1 cellular context compared by ENCODE assay signal in the genomic region with DNA sequence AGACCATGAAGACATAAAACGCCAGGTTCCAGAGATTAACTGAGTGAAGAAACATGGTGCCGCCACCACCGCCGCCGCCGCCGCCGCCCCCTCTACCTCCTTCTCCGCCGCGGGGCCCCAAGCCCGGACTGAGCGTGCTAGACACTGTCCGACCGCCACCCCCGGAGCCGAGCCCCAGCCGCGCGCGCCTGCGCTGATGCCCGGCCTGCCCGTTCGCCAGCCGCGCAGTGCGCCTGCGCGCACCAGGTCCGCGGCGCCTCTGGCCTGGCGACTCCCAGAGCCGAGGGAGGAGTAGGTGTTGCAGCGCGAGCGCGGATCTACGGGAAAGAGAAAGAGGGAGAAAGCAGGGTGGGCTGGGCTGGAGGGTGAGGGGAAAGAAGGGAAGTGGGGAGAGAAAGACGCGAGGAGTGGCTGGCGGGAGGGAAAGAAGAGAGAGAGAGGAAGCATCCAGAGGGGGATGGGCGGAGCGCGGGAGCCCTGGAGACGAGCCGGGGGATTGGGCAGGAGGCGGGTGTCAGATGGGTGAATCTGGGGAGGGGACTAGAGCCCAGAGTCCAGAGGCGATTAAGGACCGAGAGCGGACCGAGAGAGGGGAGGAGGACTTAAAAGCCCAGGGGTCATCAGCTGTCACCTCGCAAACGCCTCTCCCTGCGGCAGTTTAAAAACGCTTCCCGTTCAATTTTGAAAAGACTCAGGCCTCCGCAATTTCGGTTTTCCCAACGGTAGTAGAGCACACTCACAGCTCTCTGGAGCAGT.
A peak's percentile ranks its signal among the peaks of the same experiment; 100 is the strongest.
TF ChIP-seq lines count a peak whose summit lies in the region.

A gene with protein sequence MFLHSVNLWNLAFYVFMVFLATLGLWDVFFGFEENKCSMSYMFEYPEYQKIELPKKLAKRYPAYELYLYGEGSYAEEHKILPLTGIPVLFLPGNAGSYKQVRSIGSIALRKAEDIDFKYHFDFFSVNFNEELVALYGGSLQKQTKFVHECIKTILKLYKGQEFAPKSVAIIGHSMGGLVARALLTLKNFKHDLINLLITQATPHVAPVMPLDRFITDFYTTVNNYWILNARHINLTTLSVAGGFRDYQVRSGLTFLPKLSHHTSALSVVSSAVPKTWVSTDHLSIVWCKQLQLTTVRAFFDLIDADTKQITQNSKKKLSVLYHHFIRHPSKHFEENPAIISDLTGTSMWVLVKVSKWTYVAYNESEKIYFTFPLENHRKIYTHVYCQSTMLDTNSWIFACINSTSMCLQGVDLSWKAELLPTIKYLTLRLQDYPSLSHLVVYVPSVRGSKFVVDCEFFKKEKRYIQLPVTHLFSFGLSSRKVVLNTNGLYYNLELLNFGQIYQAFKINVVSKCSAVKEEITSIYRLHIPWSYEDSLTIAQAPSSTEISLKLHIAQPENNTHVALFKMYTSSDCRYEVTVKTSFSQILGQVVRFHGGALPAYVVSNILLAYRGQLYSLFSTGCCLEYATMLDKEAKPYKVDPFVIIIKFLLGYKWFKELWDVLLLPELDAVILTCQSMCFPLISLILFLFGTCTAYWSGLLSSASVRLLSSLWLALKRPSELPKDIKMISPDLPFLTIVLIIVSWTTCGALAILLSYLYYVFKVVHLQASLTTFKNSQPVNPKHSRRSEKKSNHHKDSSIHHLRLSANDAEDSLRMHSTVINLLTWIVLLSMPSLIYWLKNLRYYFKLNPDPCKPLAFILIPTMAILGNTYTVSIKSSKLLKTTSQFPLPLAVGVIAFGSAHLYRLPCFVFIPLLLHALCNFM (minus strand): TSS at position 146 of the 756 bp plus-strand sequence. CDS start 91 bp downstream, at position 55.

TF ChIP-seq in GM12878, 131 proteins besides CTCF, POLR2A, EP300 and RAD21 (continued from another document and continues in another):
- TF ChIP-seq, protein P1, sequence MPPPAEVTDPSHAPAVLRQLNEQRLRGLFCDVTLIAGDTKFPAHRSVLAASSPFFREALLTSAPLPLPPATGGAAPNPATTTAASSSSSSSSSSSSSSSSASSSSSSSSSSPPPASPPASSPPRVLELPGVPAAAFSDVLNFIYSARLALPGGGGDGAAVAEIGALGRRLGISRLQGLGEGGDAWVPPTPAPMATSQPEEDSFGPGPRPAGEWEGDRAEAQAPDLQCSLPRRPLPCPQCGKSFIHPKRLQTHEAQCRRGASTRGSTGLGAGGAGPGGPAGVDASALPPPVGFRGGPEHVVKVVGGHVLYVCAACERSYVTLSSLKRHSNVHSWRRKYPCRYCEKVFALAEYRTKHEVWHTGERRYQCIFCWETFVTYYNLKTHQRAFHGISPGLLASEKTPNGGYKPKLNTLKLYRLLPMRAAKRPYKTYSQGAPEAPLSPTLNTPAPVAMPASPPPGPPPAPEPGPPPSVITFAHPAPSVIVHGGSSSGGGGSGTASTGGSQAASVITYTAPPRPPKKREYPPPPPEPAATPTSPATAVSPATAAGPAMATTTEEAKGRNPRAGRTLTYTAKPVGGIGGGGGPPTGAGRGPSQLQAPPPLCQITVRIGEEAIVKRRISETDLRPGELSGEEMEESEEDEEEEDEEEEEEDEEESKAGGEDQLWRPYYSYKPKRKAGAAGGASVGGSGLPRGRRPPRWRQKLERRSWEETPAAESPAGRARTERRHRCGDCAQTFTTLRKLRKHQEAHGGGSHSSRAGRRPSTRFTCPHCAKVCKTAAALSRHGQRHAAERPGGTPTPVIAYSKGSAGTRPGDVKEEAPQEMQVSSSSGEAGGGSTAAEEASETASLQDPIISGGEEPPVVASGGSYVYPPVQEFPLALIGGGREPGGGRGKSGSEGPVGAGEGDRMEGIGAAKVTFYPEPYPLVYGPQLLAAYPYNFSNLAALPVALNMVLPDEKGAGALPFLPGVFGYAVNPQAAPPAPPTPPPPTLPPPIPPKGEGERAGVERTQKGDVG (CRISPR knock-in tag; IDR thresholded peaks at IDR 0.05), result no peak
- TF ChIP-seq LARP7 (IDR thresholded peaks at IDR 0.05) (no peak), CHD4 (IDR thresholded peaks at IDR 0.05) (no peak), POU2F2 (IDR thresholded peaks at IDR 0.05; ENCODE audit: borderline replicate concordance, low read depth, low read length) (no peak), SP1 (IDR thresholded peaks at IDR 0.05; ENCODE audit: low read depth, low read length) (no peak), EED (IDR thresholded peaks at IDR 0.05; ENCODE audit: low read depth) (no peak), CREB1 (IDR thresholded peaks at IDR 0.05; ENCODE audit: low read depth) (no peak), SMAD1 (IDR thresholded peaks at IDR 0.05; ENCODE audit: low read depth, partially characterized antibody) (peak; percentile 35), RELA (IDR thresholded peaks at IDR 0.05; ENCODE audit: borderline replicate concordance, partially characterized antibody) (peak; percentile 55), SREBF1 (IDR thresholded peaks at IDR 0.05; ENCODE audit: low read length) (no peak), HCFC1 (IDR thresholded peaks at IDR 0.05; ENCODE audit: low read length) (0 out of 2 replicates have a peak, but pooled peaks have one; percentile 17), NR2C1 (IDR thresholded peaks at IDR 0.05) (no peak), MTA3 (IDR thresholded peaks at IDR 0.05; ENCODE audit: borderline replicate concordance, low read length) (no peak), SREBF2 (IDR thresholded peaks at IDR 0.05; ENCODE audit: low read length) (no peak), MEF2B (IDR thresholded peaks at IDR 0.05; ENCODE audit: partially characterized antibody, poor library complexity, severe bottlenecking) (no peak), RUNX3 (IDR thresholded peaks at IDR 0.05; ENCODE audit: low read length) (no peak), STAT1 (conservative IDR thresholded peaks at IDR 0.05) (no peak), SPI1 (IDR thresholded peaks at IDR 0.05; ENCODE audit: borderline replicate concordance, insufficient read depth, low read depth, low read length) (no peak), ZBED1 (IDR thresholded peaks at IDR 0.05; ENCODE audit: borderline replicate concordance) (no peak), KLF5 (IDR thresholded peaks at IDR 0.05; ENCODE audit: partially characterized antibody) (no peak), NR2C2 (IDR thresholded peaks at IDR 0.05; ENCODE audit: borderline replicate concordance, control insufficient read depth, insufficient read length, low read depth) (no peak), NFXL1 (IDR thresholded peaks at IDR 0.05; ENCODE audit: borderline replicate concordance) (no peak), CEBPB (IDR thresholded peaks at IDR 0.05; ENCODE audit: borderline replicate concordance in 1 of 2, low read depth in 2 of 2, low read length in 2 of 2) (no peak; a peak in 1 of 4 replicates), TCF3 (IDR thresholded peaks at IDR 0.05; ENCODE audit: borderline replicate concordance, insufficient read depth, low read depth, low read length) (no peak), BMI1 (IDR thresholded peaks at IDR 0.05; ENCODE audit: borderline replicate concordance) (no peak), PAX5 (IDR thresholded peaks at IDR 0.05; ENCODE audit: borderline replicate concordance, low read depth, low read length) (no peak), ZNF274 (IDR thresholded peaks at IDR 0.05; ENCODE audit: insufficient read depth, insufficient read length) (no peak), POLR2AphosphoS5 (IDR thresholded peaks at IDR 0.05; ENCODE audit: low read length) (peak; percentile 50; the same call in 1 of the 2 replicates), NRF1 (conservative IDR thresholded peaks at IDR 0.05; ENCODE audit: low read depth, low read length) (peak; percentile 80), JUND (IDR thresholded peaks at IDR 0.05; ENCODE audit: low read depth, low read length) (no peak), SMAD5 (IDR thresholded peaks at IDR 0.05; ENCODE audit: low read depth) (no peak), YBX1 (IDR thresholded peaks at IDR 0.05) (no peak), CHD1 (IDR thresholded peaks at IDR 0.05; ENCODE audit: low read depth, low read length) (no peak)
- TF ChIP-seq, protein P2, sequence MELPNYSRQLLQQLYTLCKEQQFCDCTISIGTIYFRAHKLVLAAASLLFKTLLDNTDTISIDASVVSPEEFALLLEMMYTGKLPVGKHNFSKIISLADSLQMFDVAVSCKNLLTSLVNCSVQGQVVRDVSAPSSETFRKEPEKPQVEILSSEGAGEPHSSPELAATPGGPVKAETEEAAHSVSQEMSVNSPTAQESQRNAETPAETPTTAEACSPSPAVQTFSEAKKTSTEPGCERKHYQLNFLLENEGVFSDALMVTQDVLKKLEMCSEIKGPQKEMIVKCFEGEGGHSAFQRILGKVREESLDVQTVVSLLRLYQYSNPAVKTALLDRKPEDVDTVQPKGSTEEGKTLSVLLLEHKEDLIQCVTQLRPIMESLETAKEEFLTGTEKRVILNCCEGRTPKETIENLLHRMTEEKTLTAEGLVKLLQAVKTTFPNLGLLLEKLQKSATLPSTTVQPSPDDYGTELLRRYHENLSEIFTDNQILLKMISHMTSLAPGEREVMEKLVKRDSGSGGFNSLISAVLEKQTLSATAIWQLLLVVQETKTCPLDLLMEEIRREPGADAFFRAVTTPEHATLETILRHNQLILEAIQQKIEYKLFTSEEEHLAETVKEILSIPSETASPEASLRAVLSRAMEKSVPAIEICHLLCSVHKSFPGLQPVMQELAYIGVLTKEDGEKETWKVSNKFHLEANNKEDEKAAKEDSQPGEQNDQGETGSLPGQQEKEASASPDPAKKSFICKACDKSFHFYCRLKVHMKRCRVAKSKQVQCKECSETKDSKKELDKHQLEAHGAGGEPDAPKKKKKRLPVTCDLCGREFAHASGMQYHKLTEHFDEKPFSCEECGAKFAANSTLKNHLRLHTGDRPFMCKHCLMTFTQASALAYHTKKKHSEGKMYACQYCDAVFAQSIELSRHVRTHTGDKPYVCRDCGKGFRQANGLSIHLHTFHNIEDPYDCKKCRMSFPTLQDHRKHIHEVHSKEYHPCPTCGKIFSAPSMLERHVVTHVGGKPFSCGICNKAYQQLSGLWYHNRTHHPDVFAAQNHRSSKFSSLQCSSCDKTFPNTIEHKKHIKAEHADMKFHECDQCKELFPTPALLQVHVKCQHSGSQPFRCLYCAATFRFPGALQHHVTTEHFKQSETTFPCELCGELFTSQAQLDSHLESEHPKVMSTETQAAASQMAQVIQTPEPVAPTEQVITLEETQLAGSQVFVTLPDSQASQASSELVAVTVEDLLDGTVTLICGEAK (IDR thresholded peaks at IDR 0.05; ENCODE audit: borderline replicate concordance), result no peak
- TF ChIP-seq, protein P3, sequence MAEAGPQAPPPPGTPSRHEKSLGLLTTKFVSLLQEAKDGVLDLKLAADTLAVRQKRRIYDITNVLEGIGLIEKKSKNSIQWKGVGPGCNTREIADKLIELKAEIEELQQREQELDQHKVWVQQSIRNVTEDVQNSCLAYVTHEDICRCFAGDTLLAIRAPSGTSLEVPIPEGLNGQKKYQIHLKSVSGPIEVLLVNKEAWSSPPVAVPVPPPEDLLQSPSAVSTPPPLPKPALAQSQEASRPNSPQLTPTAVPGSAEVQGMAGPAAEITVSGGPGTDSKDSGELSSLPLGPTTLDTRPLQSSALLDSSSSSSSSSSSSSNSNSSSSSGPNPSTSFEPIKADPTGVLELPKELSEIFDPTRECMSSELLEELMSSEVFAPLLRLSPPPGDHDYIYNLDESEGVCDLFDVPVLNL (IDR thresholded peaks at IDR 0.05; ENCODE audit: low read depth, low read length), result no peak
- TF ChIP-seq, protein P4, sequence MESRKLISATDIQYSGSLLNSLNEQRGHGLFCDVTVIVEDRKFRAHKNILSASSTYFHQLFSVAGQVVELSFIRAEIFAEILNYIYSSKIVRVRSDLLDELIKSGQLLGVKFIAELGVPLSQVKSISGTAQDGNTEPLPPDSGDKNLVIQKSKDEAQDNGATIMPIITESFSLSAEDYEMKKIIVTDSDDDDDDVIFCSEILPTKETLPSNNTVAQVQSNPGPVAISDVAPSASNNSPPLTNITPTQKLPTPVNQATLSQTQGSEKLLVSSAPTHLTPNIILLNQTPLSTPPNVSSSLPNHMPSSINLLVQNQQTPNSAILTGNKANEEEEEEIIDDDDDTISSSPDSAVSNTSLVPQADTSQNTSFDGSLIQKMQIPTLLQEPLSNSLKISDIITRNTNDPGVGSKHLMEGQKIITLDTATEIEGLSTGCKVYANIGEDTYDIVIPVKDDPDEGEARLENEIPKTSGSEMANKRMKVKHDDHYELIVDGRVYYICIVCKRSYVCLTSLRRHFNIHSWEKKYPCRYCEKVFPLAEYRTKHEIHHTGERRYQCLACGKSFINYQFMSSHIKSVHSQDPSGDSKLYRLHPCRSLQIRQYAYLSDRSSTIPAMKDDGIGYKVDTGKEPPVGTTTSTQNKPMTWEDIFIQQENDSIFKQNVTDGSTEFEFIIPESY (IDR thresholded peaks at IDR 0.05), result no peak
- TF ChIP-seq, protein P5, sequence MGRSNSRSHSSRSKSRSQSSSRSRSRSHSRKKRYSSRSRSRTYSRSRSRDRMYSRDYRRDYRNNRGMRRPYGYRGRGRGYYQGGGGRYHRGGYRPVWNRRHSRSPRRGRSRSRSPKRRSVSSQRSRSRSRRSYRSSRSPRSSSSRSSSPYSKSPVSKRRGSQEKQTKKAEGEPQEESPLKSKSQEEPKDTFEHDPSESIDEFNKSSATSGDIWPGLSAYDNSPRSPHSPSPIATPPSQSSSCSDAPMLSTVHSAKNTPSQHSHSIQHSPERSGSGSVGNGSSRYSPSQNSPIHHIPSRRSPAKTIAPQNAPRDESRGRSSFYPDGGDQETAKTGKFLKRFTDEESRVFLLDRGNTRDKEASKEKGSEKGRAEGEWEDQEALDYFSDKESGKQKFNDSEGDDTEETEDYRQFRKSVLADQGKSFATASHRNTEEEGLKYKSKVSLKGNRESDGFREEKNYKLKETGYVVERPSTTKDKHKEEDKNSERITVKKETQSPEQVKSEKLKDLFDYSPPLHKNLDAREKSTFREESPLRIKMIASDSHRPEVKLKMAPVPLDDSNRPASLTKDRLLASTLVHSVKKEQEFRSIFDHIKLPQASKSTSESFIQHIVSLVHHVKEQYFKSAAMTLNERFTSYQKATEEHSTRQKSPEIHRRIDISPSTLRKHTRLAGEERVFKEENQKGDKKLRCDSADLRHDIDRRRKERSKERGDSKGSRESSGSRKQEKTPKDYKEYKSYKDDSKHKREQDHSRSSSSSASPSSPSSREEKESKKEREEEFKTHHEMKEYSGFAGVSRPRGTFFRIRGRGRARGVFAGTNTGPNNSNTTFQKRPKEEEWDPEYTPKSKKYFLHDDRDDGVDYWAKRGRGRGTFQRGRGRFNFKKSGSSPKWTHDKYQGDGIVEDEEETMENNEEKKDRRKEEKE (IDR thresholded peaks at IDR 0.05), result no peak
- TF ChIP-seq, protein P6, sequence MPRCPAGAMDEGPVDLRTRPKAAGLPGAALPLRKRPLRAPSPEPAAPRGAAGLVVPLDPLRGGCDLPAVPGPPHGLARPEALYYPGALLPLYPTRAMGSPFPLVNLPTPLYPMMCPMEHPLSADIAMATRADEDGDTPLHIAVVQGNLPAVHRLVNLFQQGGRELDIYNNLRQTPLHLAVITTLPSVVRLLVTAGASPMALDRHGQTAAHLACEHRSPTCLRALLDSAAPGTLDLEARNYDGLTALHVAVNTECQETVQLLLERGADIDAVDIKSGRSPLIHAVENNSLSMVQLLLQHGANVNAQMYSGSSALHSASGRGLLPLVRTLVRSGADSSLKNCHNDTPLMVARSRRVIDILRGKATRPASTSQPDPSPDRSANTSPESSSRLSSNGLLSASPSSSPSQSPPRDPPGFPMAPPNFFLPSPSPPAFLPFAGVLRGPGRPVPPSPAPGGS (IDR thresholded peaks at IDR 0.05; ENCODE audit: borderline replicate concordance, insufficient read depth, low read depth, low read length, poor library complexity, severe bottlenecking), result no peak
